In the genomic region with DNA sequence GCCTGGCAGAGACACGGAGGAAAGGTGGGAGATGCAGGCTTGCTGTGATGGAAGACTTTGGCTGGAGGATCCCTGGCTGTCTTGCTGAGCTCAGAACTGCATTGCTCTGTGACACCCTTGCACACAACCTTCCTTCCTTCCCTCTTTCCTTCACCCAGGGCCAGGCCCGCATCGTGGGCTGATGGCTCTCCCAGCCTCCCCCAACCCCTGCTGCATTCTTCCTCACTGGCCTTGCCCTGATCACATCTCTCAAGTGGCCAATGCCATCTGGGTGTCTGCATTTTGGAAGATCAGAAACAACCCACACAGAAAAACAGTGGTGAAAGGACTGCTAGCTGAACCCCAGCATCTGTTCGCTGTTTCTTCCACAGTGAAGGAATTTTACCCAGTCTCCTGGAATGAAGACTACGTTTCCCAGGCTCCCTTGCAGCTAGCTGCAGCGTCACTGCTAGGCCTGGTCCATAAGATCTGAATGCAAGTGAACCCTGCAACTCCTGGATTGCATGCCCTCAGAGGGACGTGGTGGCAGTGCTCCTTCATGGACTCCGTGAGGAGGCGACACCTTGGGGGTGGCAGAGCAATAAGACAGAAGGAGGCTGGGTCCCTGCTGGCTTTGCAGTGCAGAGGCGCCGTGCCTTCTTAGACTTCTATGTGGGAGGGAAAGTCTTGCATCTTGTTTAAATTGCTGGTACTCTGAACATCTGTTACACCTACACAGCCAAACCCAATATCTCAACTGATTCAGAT, we compare ENCODE assay signal across 20 cellular contexts.
DNase-seq lines count a peak whose midpoint lies in the region; ATAC-seq and TF ChIP-seq lines count a peak whose summit lies in the region.
"Had no signal": no experiment of that assay in that cellular context is flagged by ENCODE, and none has a peak within 500 bp of the region (broad histone marks: within the 10 kb centered on the region; RNA-seq: fewer than 3 reads in every experiment).

No MANE protein-coding gene starts in this region.

- H3K9me3 ChIP-seq in BLaER1 treated with 17β-estradiol and CSF1 and Interleukin-3, amounts not matched to agents 10 nM and 100 nM (replicated peaks in 1 of 11) = peaks cover 0 to 7% (median 0%) of the 10 kb centered on the region in 11 experiments; a peak in 6 of 22 replicates
- H3K9me3 ChIP-seq in upper lobe of right lung = no peaks in the 10 kb centered on the region
- H3K9me3 ChIP-seq: esophagus squamous epithelium, SK-N-SH had no signal

- H3K36me3 Mint-ChIP-seq in activated CD4-positive, alpha-beta T cell treated with anti-CD3 and anti-CD28 coated beads, Interleukin-2, amount 10 ng/mL, durations not matched to agents 24 days and 14 days (ENCODE audit: low read depth) = no peaks in the 10 kb centered on the region
- no peaks in the 10 kb centered on the region for H3K36me3 Mint-ChIP-seq in mesothelial cell of epicardium
- H3K36me3 Mint-ChIP-seq: CD8-positive, alpha-beta T cell; natural killer cell treated with Interleukin-12 subunit alpha and Interleukin-12 subunit beta and Interleukin-15 and Interleukin-18, amount 100 ng/mL, for 72 hours had no signal

- H3K9me3 Mint-ChIP-seq in activated CD4-positive, alpha-beta T cell treated with anti-CD3 and anti-CD28 coated beads, Interleukin-2, amount 10 ng/mL, durations not matched to agents 24 days and 14 days = no peaks in the 10 kb centered on the region
- H3K9me3 Mint-ChIP-seq in mesothelial cell of epicardium = no peaks in the 10 kb centered on the region
- H3K9me3 Mint-ChIP-seq: CD8-positive, alpha-beta T cell; HFFc6; natural killer cell treated with Interleukin-12 subunit alpha and Interleukin-12 subunit beta and Interleukin-15 and Interleukin-18, amount 100 ng/mL, for 72 hours had no signal

- peak overlapping the region; percentile 26 for H3K4me3 Mint-ChIP-seq in activated CD4-positive, alpha-beta T cell treated with anti-CD3 and anti-CD28 coated beads, Interleukin-2, amount 10 ng/mL, durations not matched to agents 24 days and 14 days
- H3K4me3 Mint-ChIP-seq in mesothelial cell of epicardium = no peak overlapping the region
- H3K4me3 Mint-ChIP-seq: CD8-positive, alpha-beta T cell; HFFc6; natural killer cell treated with Interleukin-12 subunit alpha and Interleukin-12 subunit beta and Interleukin-15 and Interleukin-18, amount 100 ng/mL, for 72 hours had no signal

- peak overlapping the region in 10 of 11 experiments; percentile 32 to 75 (median 62); a peak in 11 of 22 replicates for H3K4me2 ChIP-seq in BLaER1 treated with 17β-estradiol and CSF1 and Interleukin-3, amounts not matched to agents 10 nM and 100 nM
- H3K4me2 ChIP-seq: SK-N-SH had no signal

- no peaks in the 10 kb centered on the region for H3K36me3 ChIP-seq in BLaER1 treated with 17β-estradiol and CSF1 and Interleukin-3, amounts not matched to agents 10 nM and 100 nM
- no peaks in the 10 kb centered on the region for H3K36me3 ChIP-seq in upper lobe of right lung
- H3K36me3 ChIP-seq: esophagus squamous epithelium had no signal

- CTCF ChIA-PET in RWPE1 (lab: Yijun Ruan, JAX) = interaction anchor here (0.6 kb wide), 1 partner anchor 127 kb away, joined by 3 read pairs; no protein-coding TSS in a partner anchor

- H3K4me1 ChIP-seq in BLaER1 treated with 17β-estradiol and CSF1 and Interleukin-3, amounts not matched to agents 10 nM and 100 nM = peaks cover 25 to 52% (median 43%) of the 10 kb centered on the region in 10 experiments
- no peaks in the 10 kb centered on the region for H3K4me1 ChIP-seq in upper lobe of right lung
- H3K4me1 ChIP-seq: esophagus squamous epithelium had no signal

- H3K27me3 Mint-ChIP-seq in activated CD4-positive, alpha-beta T cell treated with anti-CD3 and anti-CD28 coated beads, Interleukin-2, amount 10 ng/mL, durations not matched to agents 24 days and 14 days = no peaks in the 10 kb centered on the region
- peaks cover 6% of the 10 kb centered on the region for H3K27me3 Mint-ChIP-seq in mesothelial cell of epicardium (ENCODE audit: low read depth)
- H3K27me3 Mint-ChIP-seq: natural killer cell treated with Interleukin-12 subunit alpha and Interleukin-12 subunit beta and Interleukin-15 and Interleukin-18, amount 100 ng/mL, for 72 hours had no signal

- H3K27ac ChIP-seq in BLaER1 treated with 17β-estradiol and CSF1 and Interleukin-3, amounts not matched to agents 10 nM and 100 nM = peak overlapping the region in 1 of 11 experiments; percentile 54; a peak in 3 of 22 replicates
- H3K27ac ChIP-seq in RWPE1 = peak overlapping the region; percentile 10; the same call in 1 of the 2 replicates
- H3K27ac ChIP-seq in dorsolateral prefrontal cortex = peak overlapping the region in 34 of 59 donors; percentile 2 to 81 (median 49)
- no peak overlapping the region for H3K27ac ChIP-seq in upper lobe of right lung
- H3K27ac ChIP-seq: esophagus squamous epithelium, HL-60 had no signal

- no peaks in the 10 kb centered on the region for H4K20me1 ChIP-seq in BLaER1 treated with 17β-estradiol and CSF1 and Interleukin-3, amounts not matched to agents 10 nM and 100 nM

- H3K4me1 Mint-ChIP-seq in activated CD4-positive, alpha-beta T cell treated with anti-CD3 and anti-CD28 coated beads, Interleukin-2, amount 10 ng/mL, durations not matched to agents 24 days and 14 days = peaks cover 46% of the 10 kb centered on the region
- no peaks in the 10 kb centered on the region for H3K4me1 Mint-ChIP-seq in mesothelial cell of epicardium

- no peaks in the 10 kb centered on the region for H3K27me3 ChIP-seq in BLaER1 treated with 17β-estradiol and CSF1 and Interleukin-3, amounts not matched to agents 10 nM and 100 nM
- H3K27me3 ChIP-seq in dorsolateral prefrontal cortex = no peaks in the 10 kb centered on the region
- no peaks in the 10 kb centered on the region for H3K27me3 ChIP-seq in upper lobe of right lung
- H3K27me3 ChIP-seq: esophagus squamous epithelium had no signal

- DNase-seq in activated CD4-positive, alpha-beta T cell treated with anti-CD3 and anti-CD28 coated beads, Interleukin-2, amount 10 ng/mL, durations not matched to agents 24 days and 14 days = no peak
- no peak for DNase-seq in activated CD4-positive, alpha-beta T cell treated with anti-CD3 and anti-CD28 coated beads, Interleukin-2, amount 50 U/mL, for 1 hour
- DNase-seq in RWPE1 (ENCODE audit: low spot score) = no peak
- DNase-seq in dorsolateral prefrontal cortex = peak in 1 of 10 donors; percentile 39
- DNase-seq in upper lobe of right lung = no peak
- no peak for DNase-seq in NCI-H187 treated with DMSO at 0.1 percent for 48 hours (lab: John Stamatoyannopoulos, UW)
- DNase-seq in mesothelial cell of epicardium (ENCODE audit: low spot score in 2 of 2, unreplicated experiment in 2 of 2) = no peak
- DNase-seq: ACHN; activated gamma-delta T cell; CD8-positive, alpha-beta T cell; DND-41; effector memory CD4-positive, alpha-beta T cell; esophagus squamous epithelium; HFFc6; NCI-H1694; SK-N-SH; substantia nigra had no signal

- TF ChIP-seq CTCF in RWPE1 (conservative IDR thresholded peaks at IDR 0.05; ENCODE audit: low read depth) = no peak
- TF ChIP-seq CTCF in dorsolateral prefrontal cortex (IDR thresholded peaks at IDR 0.05 in 54 of 56, conservative IDR thresholded peaks at IDR 0.05 in 2 of 56; ENCODE audit: low read depth in 1 of 56, partially characterized antibody in 56 of 56) = no peak
- TF ChIP-seq CTCF in upper lobe of right lung (IDR thresholded peaks at IDR 0.05) = no peak
- TF ChIP-seq CTCF in mesothelial cell of epicardium (IDR thresholded peaks at IDR 0.05; ENCODE audit: unreplicated experiment) = no peak

- peak overlapping the region; percentile 91 for H3K27ac Mint-ChIP-seq in activated CD4-positive, alpha-beta T cell treated with anti-CD3 and anti-CD28 coated beads, Interleukin-2, amount 10 ng/mL, durations not matched to agents 24 days and 14 days
- no peak overlapping the region for H3K27ac Mint-ChIP-seq in mesothelial cell of epicardium
- H3K27ac Mint-ChIP-seq: CD8-positive, alpha-beta T cell; HFFc6; natural killer cell treated with Interleukin-12 subunit alpha and Interleukin-12 subunit beta and Interleukin-15 and Interleukin-18, amount 100 ng/mL, for 72 hours had no signal

- H3K4me3 ChIP-seq in BLaER1 treated with 17β-estradiol and CSF1 and Interleukin-3, amounts not matched to agents 10 nM and 100 nM = no peak overlapping the region
- H3K4me3 ChIP-seq in dorsolateral prefrontal cortex (no peak overlapping the region), upper lobe of right lung (no peak overlapping the region)
- H3K4me3 ChIP-seq: esophagus squamous epithelium had no signal

- no peak for ATAC-seq in upper lobe of right lung

- intact Hi-C loops in activated CD4-positive, alpha-beta T cell treated with anti-CD3 and anti-CD28 coated beads, Interleukin-2, amount 10 ng/mL, durations not matched to agents 24 days and 14 days (cut with micrococcal nuclease) = loop anchor here (1.0 kb wide), 5 partner anchors 11 to 115 kb away; no protein-coding TSS in a partner anchor
- intact Hi-C loops in dorsolateral prefrontal cortex (cut with DNase I) (no loop called here), upper lobe of right lung (cut with DNase I) (no loop called here)

- no peak overlapping the region for H3K9ac ChIP-seq in BLaER1 treated with 17β-estradiol and CSF1 and Interleukin-3, amounts not matched to agents 10 nM and 100 nM
- H3K9ac ChIP-seq: SK-N-SH had no signal

- POLR2A ChIA-PET in RWPE1 (lab: Yijun Ruan, JAX; ENCODE audit: low non-redundant PET) = no interaction called here
